ENCODE assay signal across 14 cellular contexts in the genomic region with DNA sequence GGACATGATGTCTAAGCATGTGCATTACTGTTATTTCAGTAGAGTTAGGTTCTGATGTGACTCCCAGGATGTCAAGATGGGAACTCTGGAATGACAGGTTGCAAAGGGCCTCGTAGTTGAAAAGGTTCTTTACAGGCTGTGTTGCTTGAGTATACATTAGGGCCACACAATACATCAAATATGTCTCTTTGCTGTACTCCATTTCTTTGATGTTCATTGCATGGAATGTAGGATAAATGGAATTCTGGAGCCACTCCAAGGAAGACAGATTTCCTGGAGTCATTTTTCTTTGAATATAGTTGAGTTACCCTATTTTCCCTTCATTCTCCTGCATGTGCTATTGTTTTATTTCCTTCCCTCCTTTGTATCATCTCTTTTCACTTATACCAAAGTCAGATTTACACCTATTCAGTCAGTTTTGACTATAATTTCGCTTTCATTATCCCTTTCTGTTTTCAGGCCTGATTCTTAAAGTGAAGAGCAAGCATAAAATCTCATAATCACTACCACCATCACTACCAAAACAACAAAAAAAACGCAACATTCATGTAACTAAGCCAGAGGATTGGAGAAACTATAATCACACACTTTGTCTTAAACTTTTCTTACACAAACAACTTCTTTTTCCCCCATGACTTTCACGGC.
"Had no signal": no experiment of that assay in that cellular context is flagged by ENCODE, and none has a peak within 500 bp of the region (broad histone marks: within the 10 kb centered on the region; RNA-seq: fewer than 3 reads in every experiment).

No MANE protein-coding gene starts in this region.

- H3K36me3 Mint-ChIP-seq: activated CD8-positive, alpha-beta memory T cell treated with anti-CD3 and anti-CD28 coated beads, Interleukin-2, amount 10 ng/mL, durations not matched to agents 7 days and 5 days; activated naive CD8-positive, alpha-beta T cell treated with anti-CD3 and anti-CD28 coated beads for 36 hours; natural killer cell treated with Interleukin-12 subunit alpha and Interleukin-12 subunit beta and Interleukin-15 and Interleukin-18, amount 100 ng/mL, for 72 hours had no signal

- ATAC-seq: activated CD8-positive, alpha-beta memory T cell treated with anti-CD3 and anti-CD28 coated beads, Interleukin-2, amount 10 ng/mL, durations not matched to agents 7 days and 5 days; activated T-cell treated with anti-CD3 and anti-CD28 coated beads, Interleukin-2, amount 50 U/mL, for 4 hours; heart left ventricle; natural killer cell treated with Interleukin-12 subunit alpha and Interleukin-12 subunit beta and Interleukin-15 and Interleukin-18, amount 100 ng/mL, for 72 hours had no signal

- H3K9me3 Mint-ChIP-seq: activated naive CD8-positive, alpha-beta T cell treated with anti-CD3 and anti-CD28 coated beads for 36 hours; activated T-cell treated with anti-CD3 and anti-CD28 coated beads, Interleukin-2, amount 50 U/mL, for 4 hours had no signal

- H3K27ac Mint-ChIP-seq: activated CD8-positive, alpha-beta memory T cell treated with anti-CD3 and anti-CD28 coated beads, Interleukin-2, amount 10 ng/mL, durations not matched to agents 7 days and 5 days; activated naive CD8-positive, alpha-beta T cell treated with anti-CD3 and anti-CD28 coated beads for 36 hours; natural killer cell treated with Interleukin-12 subunit alpha and Interleukin-12 subunit beta and Interleukin-15 and Interleukin-18, amount 100 ng/mL, for 72 hours had no signal

- H3K4me1 Mint-ChIP-seq: activated CD8-positive, alpha-beta memory T cell treated with anti-CD3 and anti-CD28 coated beads, Interleukin-2, amount 10 ng/mL, durations not matched to agents 7 days and 5 days had no signal

- H3K27me3 Mint-ChIP-seq: activated CD8-positive, alpha-beta memory T cell treated with anti-CD3 and anti-CD28 coated beads, Interleukin-2, amount 10 ng/mL, durations not matched to agents 7 days and 5 days; activated naive CD8-positive, alpha-beta T cell treated with anti-CD3 and anti-CD28 coated beads for 36 hours; natural killer cell treated with Interleukin-12 subunit alpha and Interleukin-12 subunit beta and Interleukin-15 and Interleukin-18, amount 100 ng/mL, for 72 hours had no signal

- DNase-seq: activated CD4-positive, alpha-beta T cell treated with anti-CD3 and anti-CD28 coated beads, Interleukin-2, amount 50 U/mL, for 4 hours; activated CD4-positive, CD25-positive, alpha-beta regulatory T cell treated with anti-CD3 and anti-CD28 coated beads, Interleukin-2, amount 50 U/mL, for 72 hours; activated CD8-positive, alpha-beta memory T cell treated with anti-CD3 and anti-CD28 coated beads, Interleukin-2, amount 10 ng/mL, durations not matched to agents 7 days and 5 days; activated gamma-delta T cell; activated naive CD8-positive, alpha-beta T cell treated with anti-CD3 and anti-CD28 coated beads for 36 hours; activated T-cell treated with anti-CD3 and anti-CD28 coated beads, Interleukin-2, amount 50 U/mL, for 4 hours; heart left ventricle; mammary epithelial cell; ovary; stimulated activated CD4-positive, alpha-beta T cell treated with anti-CD3 and anti-CD28 coated beads, Interleukin-12 subunit alpha, Interleukin-12 subunit beta, amount 100 ng/mL, for 4 hours; stimulated activated CD4-positive, alpha-beta T cell treated with anti-CD3 and anti-CD28 coated beads, Interleukin-2, amount 100 ng/mL, for 48 hours; stimulated activated naive CD4-positive, alpha-beta T cell treated with Interleukin-2 at 50 U/mL for 16 hours; upper lobe of left lung had no signal

- H3K4me3 Mint-ChIP-seq: activated CD8-positive, alpha-beta memory T cell treated with anti-CD3 and anti-CD28 coated beads, Interleukin-2, amount 10 ng/mL, durations not matched to agents 7 days and 5 days; activated naive CD8-positive, alpha-beta T cell treated with anti-CD3 and anti-CD28 coated beads for 36 hours; activated T-cell treated with anti-CD3 and anti-CD28 coated beads, Interleukin-2, amount 50 U/mL, for 4 hours; natural killer cell treated with Interleukin-12 subunit alpha and Interleukin-12 subunit beta and Interleukin-15 and Interleukin-18, amount 100 ng/mL, for 72 hours had no signal
